8 cellular contexts compared by ENCODE assay signal in the genomic region with DNA sequence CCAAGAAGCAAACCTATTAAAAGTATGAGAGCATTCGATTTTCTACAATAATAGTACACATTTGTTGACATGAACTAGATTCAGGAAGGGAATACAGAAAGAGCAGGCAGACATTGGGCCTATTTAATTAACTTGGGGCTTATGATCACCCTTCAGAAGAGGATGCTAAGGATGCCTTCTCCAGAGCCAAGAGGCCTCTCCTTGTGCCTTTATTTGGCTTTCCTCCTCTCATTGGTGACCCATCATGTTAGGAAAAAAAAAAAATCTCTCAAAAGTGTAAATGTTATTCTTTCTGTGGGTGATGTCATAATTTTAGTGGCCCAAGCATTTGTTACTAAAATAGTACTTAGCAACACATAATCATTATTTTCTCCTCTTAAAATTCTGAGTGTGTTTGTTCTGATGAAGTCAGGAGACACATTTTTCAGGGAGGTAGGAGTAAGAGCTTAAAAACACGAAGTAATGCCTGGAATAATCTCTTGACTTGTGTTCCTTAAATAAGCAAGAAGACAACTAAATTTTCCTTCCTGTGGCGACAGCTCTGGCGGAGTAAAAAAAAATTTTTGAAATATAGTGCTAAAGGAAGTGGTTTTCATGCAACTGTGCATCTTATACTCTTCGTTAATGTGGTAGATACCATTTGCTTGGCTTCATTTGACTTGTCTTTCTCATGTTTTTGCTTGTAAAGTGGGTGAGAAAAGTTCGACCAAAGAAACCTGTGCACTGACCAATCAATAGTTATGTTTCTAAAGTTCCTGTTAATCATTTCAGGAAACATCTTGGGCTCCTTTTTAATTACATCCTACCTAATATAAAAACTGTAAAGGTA.
DNase-seq lines count a peak whose midpoint lies in the region; ATAC-seq and FAIRE-seq lines count a peak whose summit lies in the region.

No MANE protein-coding gene starts in this region.

- intact Hi-C loops in dendritic cell treated with granulocyte-macrophage colony-stimulating factor and Interleukin-4, amounts not matched to agents 40 ng/mL and 50 ng/mL, for 4 days (cut with micrococcal nuclease) = no loop called here

- peaks cover 56% of the 10 kb centered on the region for H3K4me1 Mint-ChIP-seq in dendritic cell treated with granulocyte-macrophage colony-stimulating factor and Interleukin-4, amounts not matched to agents 40 ng/mL and 50 ng/mL, for 4 days (ENCODE audit: low read depth)

- H3K9me3 Mint-ChIP-seq in dendritic cell treated with granulocyte-macrophage colony-stimulating factor and Interleukin-4, amounts not matched to agents 40 ng/mL and 50 ng/mL, for 4 days = no peaks in the 10 kb centered on the region

- H3K27me3 Mint-ChIP-seq in dendritic cell treated with granulocyte-macrophage colony-stimulating factor and Interleukin-4, amounts not matched to agents 40 ng/mL and 50 ng/mL, for 4 days = no peaks in the 10 kb centered on the region

- ATAC-seq in GM21381 (IDR thresholded peaks at IDR 0.05; ENCODE audit: unreplicated experiment) (peak; percentile 85), HG03520 (IDR thresholded peaks at IDR 0.05; ENCODE audit: unreplicated experiment) (peak; percentile 45)

- peaks cover 15% of the 10 kb centered on the region for H3K36me3 Mint-ChIP-seq in dendritic cell treated with granulocyte-macrophage colony-stimulating factor and Interleukin-4, amounts not matched to agents 40 ng/mL and 50 ng/mL, for 4 days (ENCODE audit: low read depth)

- peak overlapping the region; percentile 5 for H3K4me3 Mint-ChIP-seq in dendritic cell treated with granulocyte-macrophage colony-stimulating factor and Interleukin-4, amounts not matched to agents 40 ng/mL and 50 ng/mL, for 4 days

- DNase-seq in RCC 7860 (ENCODE audit: low spot score) = no peak
- DNase-seq in NCI-H2171 (lab: John Stamatoyannopoulos, UW) = no peak
- no peak for DNase-seq in SW 1271 (lab: John Stamatoyannopoulos, UW)
- no peak for DNase-seq in NCI-H1105 (lab: John Stamatoyannopoulos, UW)

- peak overlapping the region; percentile 45; the same call in 1 of the 2 replicates for H3K4me3 ChIP-seq in GM08714 (ENCODE audit: low read length)

- FAIRE-seq in RCC 7860 (lab: Jason Lieb, UNC) = no peak

- H3K27ac Mint-ChIP-seq in dendritic cell treated with granulocyte-macrophage colony-stimulating factor and Interleukin-4, amounts not matched to agents 40 ng/mL and 50 ng/mL, for 4 days = peak overlapping the region; percentile 73
